ENCODE assay signal across 12 cellular contexts in genomic region chr16:68070811-68071546, GRCh38. TPM values are rescaled to one million over a fixed set of nuclear protein-coding genes. Genes with fewer than 3 reads are reported as not detected.
DNase-seq lines count a peak whose midpoint lies in the region; ATAC-seq lines count a peak whose summit lies in the region.
"Had no signal": no experiment of that assay in that cellular context is flagged by ENCODE, and none has a peak within 500 bp of the region (broad histone marks: within the 10 kb centered on the region; RNA-seq: fewer than 3 reads in every experiment).

No MANE protein-coding gene starts in this region.

- POLR2A ChIA-PET in activated naive CD8-positive, alpha-beta T cell treated with anti-CD3 and anti-CD28 coated beads, Interleukin-2, amount 10 ng/mL, durations not matched to agents 7 days and 5 days (lab: Charles Lee) = interaction anchor here (0.6 to 9.2 kb wide), 12 partner anchors 9 to 198 kb away, joined by 3 to 240 read pairs (median 3); partner anchors contain the start of genes NFATC3 and PSMB10

- WGBS in thymus = 66% methylated on average over 14 of the region's 14 CpGs

- no peak overlapping the region for H3K4me3 Mint-ChIP-seq in activated T-cell treated with anti-CD3 and anti-CD28 coated beads, Interleukin-2, amount 50 U/mL, for 4 hours
- H3K4me3 Mint-ChIP-seq in activated naive CD8-positive, alpha-beta T cell treated with anti-CD3 and anti-CD28 coated beads, Interleukin-2, amount 10 ng/mL, durations not matched to agents 7 days and 5 days = peak overlapping the region; percentile 74

- H3K4me1 ChIP-seq in thymus (ENCODE audit: control insufficient read depth, insufficient read depth, low read length) = peaks cover 50% of the 10 kb centered on the region

- peak overlapping the region; percentile 85 for H3K27ac Mint-ChIP-seq in activated naive CD8-positive, alpha-beta T cell treated with anti-CD3 and anti-CD28 coated beads, Interleukin-2, amount 10 ng/mL, durations not matched to agents 7 days and 5 days

- ATAC-seq in activated T-cell treated with anti-CD3 and anti-CD28 coated beads, Interleukin-2, amount 50 U/mL, for 4 hours = peak; percentile 64 to 70
- peak; percentile 44 for ATAC-seq in HG03108 (IDR thresholded peaks at IDR 0.05; ENCODE audit: unreplicated experiment)
- ATAC-seq in activated naive CD8-positive, alpha-beta T cell treated with anti-CD3 and anti-CD28 coated beads, Interleukin-2, amount 10 ng/mL, durations not matched to agents 7 days and 5 days (ENCODE audit: low read depth) = peak; percentile 3

- H3K27me3 ChIP-seq in thymus (ENCODE audit: control insufficient read depth, insufficient read depth) = no peaks in the 10 kb centered on the region

- no peak for DNase-seq in activated T-cell treated with anti-CD3 and anti-CD28 coated beads, Interleukin-2, amount 50 U/mL, for 4 hours
- DNase-seq in activated T-cell treated with anti-CD3 and anti-CD28 coated beads, Interleukin-2, amount 50 U/mL, for 1 hour = no peak
- no peak for DNase-seq in activated naive CD8-positive, alpha-beta T cell treated with anti-CD3 and anti-CD28 coated beads, Interleukin-2, amount 10 ng/mL, durations not matched to agents 7 days and 5 days
- DNase-seq in occipital lobe (lab: John Stamatoyannopoulos, UW) (no peak), ureter (ENCODE audit: low spot score) (no peak), NCI-H1417 (lab: John Stamatoyannopoulos, UW) (no peak)
- DNase-seq: NCI-H146, trophoblast cell had no signal

- peaks cover 42% of the 10 kb centered on the region for H3K36me3 Mint-ChIP-seq in activated T-cell treated with anti-CD3 and anti-CD28 coated beads, Interleukin-2, amount 50 U/mL, for 4 hours (ENCODE audit: insufficient read depth)
- peaks cover 40% of the 10 kb centered on the region for H3K36me3 Mint-ChIP-seq in activated naive CD8-positive, alpha-beta T cell treated with anti-CD3 and anti-CD28 coated beads, Interleukin-2, amount 10 ng/mL, durations not matched to agents 7 days and 5 days

- H3K4me1 Mint-ChIP-seq in activated T-cell treated with anti-CD3 and anti-CD28 coated beads, Interleukin-2, amount 50 U/mL, for 4 hours (ENCODE audit: low read depth) = peaks cover 79% of the 10 kb centered on the region
- peaks cover 74% of the 10 kb centered on the region for H3K4me1 Mint-ChIP-seq in activated naive CD8-positive, alpha-beta T cell treated with anti-CD3 and anti-CD28 coated beads, Interleukin-2, amount 10 ng/mL, durations not matched to agents 7 days and 5 days

- no peaks in the 10 kb centered on the region for H3K9me3 Mint-ChIP-seq in activated T-cell treated with anti-CD3 and anti-CD28 coated beads, Interleukin-2, amount 50 U/mL, for 4 hours
- no peaks in the 10 kb centered on the region for H3K9me3 Mint-ChIP-seq in activated naive CD8-positive, alpha-beta T cell treated with anti-CD3 and anti-CD28 coated beads, Interleukin-2, amount 10 ng/mL, durations not matched to agents 7 days and 5 days

- peaks cover 9% of the 10 kb centered on the region for H3K36me3 ChIP-seq in thymus (ENCODE audit: control insufficient read depth, insufficient read depth)

- H3K4me3 ChIP-seq in thymus (ENCODE audit: low read length) = no peak overlapping the region

- peak overlapping the region; percentile 82 for H3K27ac ChIP-seq in thymus (ENCODE audit: low read depth)

- H3K27me3 Mint-ChIP-seq in activated T-cell treated with anti-CD3 and anti-CD28 coated beads, Interleukin-2, amount 50 U/mL, for 4 hours (ENCODE audit: low read depth) = no peaks in the 10 kb centered on the region
- no peaks in the 10 kb centered on the region for H3K27me3 Mint-ChIP-seq in activated naive CD8-positive, alpha-beta T cell treated with anti-CD3 and anti-CD28 coated beads, Interleukin-2, amount 10 ng/mL, durations not matched to agents 7 days and 5 days

- H3K9me3 ChIP-seq in thymus (ENCODE audit: control insufficient read depth) = no peaks in the 10 kb centered on the region

RNA-seq across cellular contexts. Expression of gene NFATC3, which starts 14.2 kb away (rescaled TPM):
- total RNA-seq in activated T-cell treated with anti-CD3 and anti-CD28 coated beads, Interleukin-2, amount 50 U/mL, for 4 hours = 10 to 100 TPM; 64.8 to 72.3 (median 65.3) TPM
- 100 to 1,000 TPM; 132 to 139 TPM for total RNA-seq in activated naive CD8-positive, alpha-beta T cell treated with anti-CD3 and anti-CD28 coated beads, Interleukin-2, amount 10 ng/mL, durations not matched to agents 7 days and 5 days
- 37.4 TPM for polyA plus RNA-seq in thymus
- total RNA-seq in occipital lobe = 23.2 TPM
- total RNA-seq in ureter = 44.0 TPM

RNA-seq across cellular contexts. Expression of gene DUS2, which starts 47.9 kb away (rescaled TPM):
- 10 to 100 TPM; 35.9 to 37.4 (median 37.1) TPM for total RNA-seq in activated T-cell treated with anti-CD3 and anti-CD28 coated beads, Interleukin-2, amount 50 U/mL, for 4 hours
- 10 to 100 TPM; 21.1 to 25.2 TPM for total RNA-seq in activated naive CD8-positive, alpha-beta T cell treated with anti-CD3 and anti-CD28 coated beads, Interleukin-2, amount 10 ng/mL, durations not matched to agents 7 days and 5 days
- 12.2 TPM for polyA plus RNA-seq in thymus
- total RNA-seq in occipital lobe (9.0 TPM), ureter (26.6 TPM)

RNA-seq across cellular contexts. Expression of gene DDX28, which starts 47.9 kb away (rescaled TPM):
- 10 to 100 TPM; 34.9 to 40.3 (median 39.1) TPM for total RNA-seq in activated T-cell treated with anti-CD3 and anti-CD28 coated beads, Interleukin-2, amount 50 U/mL, for 4 hours
- total RNA-seq in activated naive CD8-positive, alpha-beta T cell treated with anti-CD3 and anti-CD28 coated beads, Interleukin-2, amount 10 ng/mL, durations not matched to agents 7 days and 5 days = 10 to 100 TPM; 15.2 to 17.0 TPM
- 11.9 TPM for polyA plus RNA-seq in thymus
- total RNA-seq in occipital lobe (11.2 TPM), ureter (15.5 TPM)

RNA-seq across cellular contexts. Expression of gene DPEP2NB, which starts 55.3 kb away (rescaled TPM):
- total RNA-seq in activated T-cell treated with anti-CD3 and anti-CD28 coated beads, Interleukin-2, amount 50 U/mL, for 4 hours = not detected
- not detected for total RNA-seq in activated naive CD8-positive, alpha-beta T cell treated with anti-CD3 and anti-CD28 coated beads, Interleukin-2, amount 10 ng/mL, durations not matched to agents 7 days and 5 days
- 0.18 TPM for polyA plus RNA-seq in thymus
- total RNA-seq in occipital lobe (not detected), ureter (not detected)
- total RNA-seq: astrocyte had no signal
- polyA plus RNA-seq: AG04450 had no signal

Comparison
In these comparisons a context has a peak if more than half of its experiments do, and no peak if none do; other contexts are left out.
1. ATAC-seq: peak in every context shown above with its lines; median percentile 67 in activated T-cell treated with anti-CD3 and anti-CD28 coated beads, Interleukin-2, amount 50 U/mL, for 4 hours; 44 in HG03108; 3 in activated naive CD8-positive, alpha-beta T cell treated with anti-CD3 and anti-CD28 coated beads, Interleukin-2, amount 10 ng/mL, durations not matched to agents 7 days and 5 days.